Comparison of ENCODE assay signal across 36 cellular contexts in genomic region chr2:167015806-167016205, GRCh38.
"Had no signal": no experiment of that assay in that cellular context is flagged by ENCODE, and none has a peak within 500 bp of the region (broad histone marks: within the 10 kb centered on the region; RNA-seq: fewer than 3 reads in every experiment).

No MANE protein-coding gene starts in this region.

- H3K36me3 ChIP-seq: MG63 had no signal

- H3K9me3 ChIP-seq: MG63 had no signal

- H3K4me3 ChIP-seq: MG63 had no signal

- H3K27me3 ChIP-seq: MG63 had no signal

- DNase-seq: Karpas-422, Kasumi-1, MG63, MM.1S, MV-4-11, NCI-H1048, NCI-H1092, NCI-H1092 treated with DMSO at 0.1 percent for 48 hours, NCI-H1105, NCI-H1105 treated with DMSO at 0.1 percent for 48 hours, NCI-H1417, NCI-H1417 treated with DMSO at 0.1 percent for 48 hours, NCI-H1436, NCI-H1436 treated with DMSO at 0.1 percent for 48 hours, NCI-H146, NCI-H1694, NCI-H1694 treated with DMSO at 0.1 percent for 48 hours, NCI-H187, NCI-H187 treated with DMSO at 0.1 percent for 48 hours, NCI-H1930, NCI-H2029, NCI-H2029 treated with DMSO at 0.1 percent for 48 hours, NCI-H2081, NCI-H2081 treated with DMSO at 0.1 percent for 48 hours, NCI-H2107, NCI-H2171, NCI-H2171 treated with DMSO at 0.1 percent for 48 hours, NCI-H2227 treated with DMSO at 0.1 percent for 48 hours, NCI-H226, NCI-H345, NCI-H446, NCI-H446 treated with DMSO at 0.1 percent for 48 hours, NCI-H510A, NCI-H510A treated with DMSO at 0.1 percent for 48 hours, NCI-H524, NCI-H524 treated with DMSO at 0.1 percent for 48 hours had no signal
